8 cellular contexts compared by ENCODE assay signal in the genomic region with DNA sequence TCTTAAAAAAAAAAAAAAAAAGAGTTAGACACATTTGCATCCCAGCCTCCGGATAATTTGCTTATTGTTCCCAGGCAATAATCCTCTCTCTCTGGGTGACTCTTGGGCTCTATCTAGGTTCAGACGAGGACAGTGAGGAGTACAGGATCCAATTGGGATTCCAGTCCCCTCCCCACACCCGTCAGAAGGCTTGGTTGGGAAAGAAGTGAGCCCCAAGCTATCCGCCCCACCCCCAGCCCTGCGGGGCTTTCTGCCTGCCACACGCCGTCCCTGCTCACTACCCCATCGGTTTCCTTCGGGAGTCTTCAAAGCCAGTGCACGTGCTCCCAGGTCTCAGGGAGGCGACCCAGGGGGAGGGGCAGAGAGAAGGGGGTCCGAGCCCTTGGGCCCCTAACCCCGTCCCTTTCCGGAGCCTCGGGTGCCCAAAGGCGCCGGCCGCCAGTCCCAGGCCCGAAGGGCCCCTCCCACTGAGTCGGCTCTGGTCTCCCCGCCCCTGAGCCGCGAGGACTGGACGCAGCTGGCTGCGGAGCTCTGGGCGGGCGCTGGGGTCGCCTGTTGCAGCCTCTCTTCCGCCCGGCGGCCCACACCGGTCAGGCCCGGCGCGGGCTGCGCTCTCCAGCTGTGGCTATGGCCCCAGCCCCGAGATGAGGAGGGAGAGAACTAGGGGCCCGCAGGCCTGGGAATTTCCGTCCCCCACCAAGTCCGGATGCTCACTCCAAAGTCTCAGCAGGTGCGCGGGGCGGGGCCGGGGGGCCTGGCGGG. TPM values are rescaled to one million over a fixed set of nuclear protein-coding genes. Genes with fewer than 3 reads are reported as not detected.
DNase-seq lines count a peak whose midpoint lies in the region; ATAC-seq and TF ChIP-seq lines count a peak whose summit lies in the region.

No MANE protein-coding gene starts in this region.

- H3K9ac ChIP-seq in colonic mucosa (ENCODE audit: low read depth in 2 of 2, low read length in 2 of 2): peak overlapping the region; percentile 54 to 68

- H3K27me3 Mint-ChIP-seq in Calu3 (ENCODE audit: unreplicated experiment): no peaks in the 10 kb centered on the region

- H3K27ac ChIP-seq in colonic mucosa (peak overlapping the region; percentile 80), spleen (peak overlapping the region; percentile 51 to 87 (median 77))

- H3K36me3 ChIP-seq in colonic mucosa (no peaks in the 10 kb centered on the region), spleen (no peaks in the 10 kb centered on the region)

- H3K4me3 Mint-ChIP-seq in Calu3 (ENCODE audit: low read depth, unreplicated experiment): peak overlapping the region; percentile 94

- 1 to 4% (median 2%) methylated on average over 22 to 45 of the region's 45 CpGs for WGBS in spleen, 5 donors

- peaks cover 38% of the 10 kb centered on the region for H3K36me3 Mint-ChIP-seq in Calu3 (ENCODE audit: insufficient read depth, unreplicated experiment)

- ATAC-seq in GM19043 (IDR thresholded peaks at IDR 0.05; ENCODE audit: low read depth, unreplicated experiment) (peak; percentile 45), HG03354 (IDR thresholded peaks at IDR 0.05; ENCODE audit: poor library complexity, severe bottlenecking, unreplicated experiment) (peak; percentile 56)

- no peaks in the 10 kb centered on the region for H3K9me3 Mint-ChIP-seq in Calu3 (ENCODE audit: low read depth, unreplicated experiment)

- TF ChIP-seq CTCF in Calu3 (IDR thresholded peaks at IDR 0.05; ENCODE audit: unreplicated experiment) (no peak), colonic mucosa (IDR thresholded peaks at IDR 0.05) (no peak), spleen (IDR thresholded peaks at IDR 0.05 in 8 of 11, conservative IDR thresholded peaks at IDR 0.05 in 3 of 11) (no peak)

- H3K4me3 ChIP-seq in colonic mucosa: peak overlapping the region; percentile 37
- peak overlapping the region; percentile 24 to 70 (median 43) for H3K4me3 ChIP-seq in spleen

- peak overlapping the region; percentile 68 for H3K27ac Mint-ChIP-seq in Calu3 (ENCODE audit: unreplicated experiment)

- peaks cover 54% of the 10 kb centered on the region for H3K4me1 Mint-ChIP-seq in Calu3 (ENCODE audit: low read depth, unreplicated experiment)

- H3K9me3 ChIP-seq in colonic mucosa (no peaks in the 10 kb centered on the region), spleen (no peaks in the 10 kb centered on the region)

- H3K4me1 ChIP-seq in colonic mucosa (peaks cover 4% of the 10 kb centered on the region), spleen (peaks cover 22 to 75% (median 64%) of the 10 kb centered on the region in 6 donors)

- H3K27me3 ChIP-seq in colonic mucosa (no peaks in the 10 kb centered on the region), spleen (replicated peaks in 1 of 7) (peaks cover 0 to 16% (median 0%) of the 10 kb centered on the region in 7 donors)

- peak; percentile 89 for DNase-seq in Calu3
- peak; percentile 45 for DNase-seq in OCI-M2 (lab: John Stamatoyannopoulos, UW; ENCODE audit: unreplicated experiment)
- DNase-seq in colonic mucosa: peak; percentile 84
- DNase-seq in kidney glomerular epithelial cell (lab: John Stamatoyannopoulos, UW): peak; percentile 14
- DNase-seq in spleen: peak; percentile 93
- no peak for DNase-seq in superior temporal gyrus (ENCODE audit: extremely low spot score)

- peak in 1 of 3 donors; percentile 25 for TF ChIP-seq POLR2A in spleen (IDR thresholded peaks at IDR 0.05)

- BruUV-seq in Calu3 (replicated peaks; lab: Mats Ljungman, UMichigan): no TSS peak

- CTCF ChIA-PET in Calu3 (lab: Charles Lee): interaction anchor here (0.6 to 1.6 kb wide), 6 partner anchors 19 to 1328 kb away, joined by 3 to 11 read pairs (median 6); a partner anchor contains a TSS

- intact Hi-C loops in Calu3 (cut with micrococcal nuclease; ENCODE audit: unreplicated experiment) (loop anchor here (5.0 kb wide), 1 partner anchor 47 kb away; no protein-coding TSS in a partner anchor), colonic mucosa (cut with DNase I) (no loop called here), spleen (cut with DNase I; ENCODE audit: low total_unique reads) (no loop called here)

RNA-seq across cellular contexts. Expression of a gene that starts 2.5 kb away (rescaled TPM):
- total RNA-seq in Calu3 (2022) (not detected in 2 replicates), colonic mucosa (not detected), spleen (1 to 10 TPM in 3 of 7 donors, under 1 TPM in 3, not detected in 1; 0.34 to 1.5 (median 0.87) TPM)
- polyA plus RNA-seq in spleen: 1 to 10 TPM in 1 of 3 donors, under 1 TPM in 1, not detected in 1; 0.42 to 1.4 TPM

RNA-seq across cellular contexts. Expression of a gene that starts 4.2 kb away (rescaled TPM):
- total RNA-seq in Calu3 (2022) (90.1 and 92.8 TPM in 2 replicates), colonic mucosa (10 to 100 TPM; 17.0 to 19.1 TPM), spleen (10 to 100 TPM; 28.3 to 49.4 (median 33.7) TPM)
- polyA plus RNA-seq in spleen: 10 to 100 TPM in 1 of 3 donors, 1 to 10 TPM in 2; 8.5 to 18.4 (median 9.2) TPM

RNA-seq across cellular contexts. Expression of a gene that starts 27.7 kb away (rescaled TPM):
- total RNA-seq in Calu3 (2022): 2,072 and 2,073 TPM in 2 replicates
- 1,000 to 10,000 TPM in 1 of 2 donors, 100 to 1,000 TPM in 1; 409 to 1,163 TPM for total RNA-seq in colonic mucosa
- 100 to 1,000 TPM; 372 to 546 (median 415) TPM for total RNA-seq in spleen
- 100 to 1,000 TPM; 196 to 330 (median 302) TPM for polyA plus RNA-seq in spleen

RNA-seq across cellular contexts. Expression of a gene that starts 38.1 kb away (rescaled TPM):
- total RNA-seq in Calu3 (2022): 129 and 143 TPM in 2 replicates
- 10 to 100 TPM; 42.7 to 52.2 TPM for total RNA-seq in colonic mucosa
- total RNA-seq in spleen: 10 to 100 TPM; 22.4 to 30.4 (median 27.9) TPM
- polyA plus RNA-seq in spleen: 10 to 100 TPM; 17.6 to 22.0 (median 21.7) TPM

RNA-seq across cellular contexts. Expression of a gene that starts 46.1 kb away (rescaled TPM):
- total RNA-seq in Calu3 (2022): 32.7 and 37.8 TPM in 2 replicates
- 10 to 100 TPM; 11.9 to 18.8 TPM for total RNA-seq in colonic mucosa
- total RNA-seq in spleen: 10 to 100 TPM; 32.2 to 89.7 (median 60.7) TPM
- 10 to 100 TPM; 41.3 to 49.8 (median 42.3) TPM for polyA plus RNA-seq in spleen
